ENCODE assay signal across 20 cellular contexts in the genomic region with DNA sequence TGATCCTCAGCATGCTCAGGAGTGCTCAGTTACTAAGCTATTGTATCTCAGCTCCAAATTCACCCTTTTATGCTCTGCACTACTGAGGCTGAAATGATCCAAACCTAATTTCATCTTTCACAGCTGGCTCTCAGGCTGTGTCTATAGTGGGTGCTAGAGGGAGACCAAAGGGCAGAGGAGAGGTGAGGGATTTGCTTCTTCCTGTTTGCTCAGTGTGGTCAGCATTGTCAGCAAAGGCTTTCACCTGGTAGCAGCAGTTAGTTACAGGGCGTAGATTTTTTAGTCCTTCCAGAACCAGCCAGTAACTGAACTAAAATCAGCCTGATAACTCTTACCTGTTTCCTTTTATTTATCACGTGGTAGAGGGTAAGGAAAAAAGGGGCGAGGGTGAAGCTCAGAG. TPM values are rescaled to one million over a fixed set of nuclear protein-coding genes. Genes with fewer than 3 reads are reported as not detected.
"Had no signal": no experiment of that assay in that cellular context is flagged by ENCODE, and none has a peak within 500 bp of the region (broad histone marks: within the 10 kb centered on the region; RNA-seq: fewer than 3 reads in every experiment).

No MANE protein-coding gene starts in this region.

- H3K4me3 Mint-ChIP-seq: activated CD4-positive, alpha-beta T cell treated with anti-CD3 and anti-CD28 coated beads for 36 hours; activated naive CD8-positive, alpha-beta T cell treated with anti-CD3 and anti-CD28 coated beads for 36 hours; memory B cell; neural progenitor cell; stimulated activated naive CD8-positive, alpha-beta T cell treated with anti-CD3 and anti-CD28 coated beads, Interleukin-15, Interleukin-2, amounts not matched to agents 100 ng/mL and 50 ng/mL, for 24 hours; T-helper 2 cell treated with Interferon-gamma antibody and Interleukin-4, amounts not matched to agents 5 μg/mL and 100 μg/mL, for 36 hours; WTC11 had no signal

- H3K9me3 ChIP-seq: prostate gland had no signal

- H3K27ac ChIP-seq: epithelial cell of prostate, neural progenitor cell, prostate gland, skin epidermis had no signal

- H2AFZ ChIP-seq: neural progenitor cell had no signal

- DNase-seq: activated CD4-positive, alpha-beta T cell treated with anti-CD3 and anti-CD28 coated beads for 36 hours; activated CD8-positive, alpha-beta memory T cell treated with anti-CD3 and anti-CD28 coated beads for 24 hours; activated CD8-positive, alpha-beta memory T cell treated with anti-CD3 and anti-CD28 coated beads, Interleukin-2, amount 50 U/mL, for 48 hours; activated naive CD8-positive, alpha-beta T cell treated with anti-CD3 and anti-CD28 coated beads for 36 hours; amygdala; dermis blood vessel endothelial cell; effector memory CD4-positive, alpha-beta T cell; foreskin fibroblast; left ventricle myocardium superior; right cardiac atrium; trophoblast cell had no signal

- H3K4me3 ChIP-seq: neural progenitor cell, prostate gland, skin epidermis had no signal

- H3K4me1 ChIP-seq: neural progenitor cell, prostate gland had no signal

- ATAC-seq: activated CD4-positive, alpha-beta T cell treated with anti-CD3 and anti-CD28 coated beads for 36 hours; left ventricle myocardium superior; right cardiac atrium; WTC11 had no signal

- H3K9me3 Mint-ChIP-seq: activated naive CD8-positive, alpha-beta T cell treated with anti-CD3 and anti-CD28 coated beads for 36 hours; memory B cell; neural progenitor cell; stimulated activated naive CD8-positive, alpha-beta T cell treated with anti-CD3 and anti-CD28 coated beads, Interleukin-15, Interleukin-2, amounts not matched to agents 100 ng/mL and 50 ng/mL, for 24 hours; T-helper 2 cell treated with Interferon-gamma antibody and Interleukin-4, amounts not matched to agents 5 μg/mL and 100 μg/mL, for 36 hours; WTC11 had no signal

- H3K27me3 ChIP-seq: neural progenitor cell had no signal

- H3K9ac ChIP-seq: neural progenitor cell had no signal

- H3K4me2 ChIP-seq: neural progenitor cell had no signal

- H3K4me1 Mint-ChIP-seq: activated CD4-positive, alpha-beta T cell treated with anti-CD3 and anti-CD28 coated beads for 36 hours; activated naive CD8-positive, alpha-beta T cell treated with anti-CD3 and anti-CD28 coated beads for 36 hours; memory B cell; neural progenitor cell; WTC11 had no signal

- H3K27ac Mint-ChIP-seq: activated CD4-positive, alpha-beta T cell treated with anti-CD3 and anti-CD28 coated beads for 36 hours; activated naive CD8-positive, alpha-beta T cell treated with anti-CD3 and anti-CD28 coated beads for 36 hours; memory B cell; neural progenitor cell; stimulated activated naive CD8-positive, alpha-beta T cell treated with anti-CD3 and anti-CD28 coated beads, Interleukin-15, Interleukin-2, amounts not matched to agents 100 ng/mL and 50 ng/mL, for 24 hours; T-helper 2 cell treated with Interferon-gamma antibody and Interleukin-4, amounts not matched to agents 5 μg/mL and 100 μg/mL, for 36 hours; WTC11 had no signal

- H3K27me3 Mint-ChIP-seq: activated CD4-positive, alpha-beta T cell treated with anti-CD3 and anti-CD28 coated beads for 36 hours; activated naive CD8-positive, alpha-beta T cell treated with anti-CD3 and anti-CD28 coated beads for 36 hours; memory B cell; stimulated activated naive CD8-positive, alpha-beta T cell treated with anti-CD3 and anti-CD28 coated beads, Interleukin-15, Interleukin-2, amounts not matched to agents 100 ng/mL and 50 ng/mL, for 24 hours had no signal

RNA-seq across cellular contexts. Expression of a gene that starts 45.0 kb away (rescaled TPM):
- total RNA-seq: temporal lobe had no signal
